ENCODE assay signal across 21 cellular contexts in genomic region chr9:134962998-134963364, GRCh38. TPM values are rescaled to one million over a fixed set of nuclear protein-coding genes. Genes with fewer than 3 reads are reported as not detected.
A peak's percentile ranks its signal among the peaks of the same experiment; 100 is the strongest.
DNase-seq lines count a peak whose midpoint lies in the region; ATAC-seq and TF ChIP-seq lines count a peak whose summit lies in the region.
"Had no signal": no experiment of that assay in that cellular context is flagged by ENCODE, and none has a peak within 500 bp of the region (broad histone marks: within the 10 kb centered on the region; RNA-seq: fewer than 3 reads in every experiment).

No MANE protein-coding gene starts in this region.

- CTCF ChIA-PET in activated CD4-positive, alpha-beta memory T cell treated with anti-CD3 and anti-CD28 coated beads, Interleukin-2, amount 10 ng/mL, durations not matched to agents 7 days and 5 days (lab: Charles Lee): no interaction called here

- H3K27ac Mint-ChIP-seq in chondrocyte (ENCODE audit: unreplicated experiment): no peak overlapping the region
- H3K27ac Mint-ChIP-seq in neural progenitor cell: no peak overlapping the region
- no peak overlapping the region for H3K27ac Mint-ChIP-seq in type B pancreatic cell
- no peak overlapping the region for H3K27ac Mint-ChIP-seq in activated CD4-positive, alpha-beta memory T cell treated with anti-CD3 and anti-CD28 coated beads, Interleukin-2, amount 10 ng/mL, durations not matched to agents 7 days and 5 days
- H3K27ac Mint-ChIP-seq: HFFc6 had no signal

- H3K27me3 ChIP-seq in neural progenitor cell: no peaks in the 10 kb centered on the region

- no peaks in the 10 kb centered on the region for H3K36me3 Mint-ChIP-seq in chondrocyte (ENCODE audit: low read depth)
- H3K36me3 Mint-ChIP-seq in neural progenitor cell: no peaks in the 10 kb centered on the region
- H3K36me3 Mint-ChIP-seq in type B pancreatic cell: no peaks in the 10 kb centered on the region
- no peaks in the 10 kb centered on the region for H3K36me3 Mint-ChIP-seq in activated CD4-positive, alpha-beta memory T cell treated with anti-CD3 and anti-CD28 coated beads, Interleukin-2, amount 10 ng/mL, durations not matched to agents 7 days and 5 days (ENCODE audit: low read depth)

- no peaks in the 10 kb centered on the region for H3K36me3 ChIP-seq in neural progenitor cell

- H3K4me3 ChIP-seq in neural progenitor cell: no peak overlapping the region
- H3K4me3 ChIP-seq: A549 had no signal

- no peak for ATAC-seq in HG02970 (IDR thresholded peaks at IDR 0.05; ENCODE audit: low FRiP score, unreplicated experiment)
- ATAC-seq: A549 had no signal

- peaks cover 8% of the 10 kb centered on the region for H3K4me1 ChIP-seq in neural progenitor cell
- H3K4me1 ChIP-seq: A549 had no signal

- H3K4me3 Mint-ChIP-seq in chondrocyte (ENCODE audit: unreplicated experiment): no peak overlapping the region
- H3K4me3 Mint-ChIP-seq in neural progenitor cell: peak overlapping the region; percentile 1
- no peak overlapping the region for H3K4me3 Mint-ChIP-seq in type B pancreatic cell
- H3K4me3 Mint-ChIP-seq in activated CD4-positive, alpha-beta memory T cell treated with anti-CD3 and anti-CD28 coated beads, Interleukin-2, amount 10 ng/mL, durations not matched to agents 7 days and 5 days: no peak overlapping the region
- H3K4me3 Mint-ChIP-seq: HFFc6 had no signal

- H4K20me1 ChIP-seq in neural progenitor cell (ENCODE audit: low read depth): no peaks in the 10 kb centered on the region

- no peak for TF ChIP-seq CTCF in chondrocyte (IDR thresholded peaks at IDR 0.05)
- TF ChIP-seq CTCF in neural progenitor cell (IDR thresholded peaks at IDR 0.05): no peak
- TF ChIP-seq CTCF in type B pancreatic cell (conservative IDR thresholded peaks at IDR 0.05): no peak

- H3K9ac ChIP-seq in neural progenitor cell: no peak overlapping the region
- H3K9ac ChIP-seq: KMS-11 had no signal

- H3K9me3 Mint-ChIP-seq in chondrocyte (ENCODE audit: low read depth): no peaks in the 10 kb centered on the region
- no peaks in the 10 kb centered on the region for H3K9me3 Mint-ChIP-seq in neural progenitor cell
- no peaks in the 10 kb centered on the region for H3K9me3 Mint-ChIP-seq in type B pancreatic cell
- H3K9me3 Mint-ChIP-seq in activated CD4-positive, alpha-beta memory T cell treated with anti-CD3 and anti-CD28 coated beads, Interleukin-2, amount 10 ng/mL, durations not matched to agents 7 days and 5 days: no peaks in the 10 kb centered on the region
- H3K9me3 Mint-ChIP-seq: HFFc6 had no signal

- H3K4me1 Mint-ChIP-seq in chondrocyte (ENCODE audit: low read depth) (peaks cover 7% of the 10 kb centered on the region), neural progenitor cell (peaks cover 17% of the 10 kb centered on the region), type B pancreatic cell (ENCODE audit: unreplicated experiment) (peaks cover 8% of the 10 kb centered on the region)
- no peaks in the 10 kb centered on the region for H3K4me1 Mint-ChIP-seq in activated CD4-positive, alpha-beta memory T cell treated with anti-CD3 and anti-CD28 coated beads, Interleukin-2, amount 10 ng/mL, durations not matched to agents 7 days and 5 days

- no peaks in the 10 kb centered on the region for H3K79me2 ChIP-seq in neural progenitor cell (ENCODE audit: low read depth)

- no peak overlapping the region for H2AFZ ChIP-seq in neural progenitor cell (replicated peaks)

- peaks cover 5% of the 10 kb centered on the region for H3F3A ChIP-seq in neural progenitor cell (ENCODE audit: low read depth)

- H3K27ac ChIP-seq in neural progenitor cell: no peak overlapping the region
- H3K27ac ChIP-seq: A549, KMS-11 had no signal

- POLR2A ChIA-PET in activated CD4-positive, alpha-beta memory T cell treated with anti-CD3 and anti-CD28 coated beads, Interleukin-2, amount 10 ng/mL, durations not matched to agents 7 days and 5 days (lab: Charles Lee): no interaction called here

- peak; percentile 52 for DNase-seq in activated effector memory CD4-positive, alpha-beta T cell treated with anti-CD3 and anti-CD28 coated beads, Interleukin-2, amount 50 U/mL, for 16 hours
- DNase-seq in activated effector memory CD4-positive, alpha-beta T cell treated with Interleukin-2 at 50 U/mL for 16 hours: no peak
- DNase-seq in chondrocyte (ENCODE audit: low spot score): peak; percentile 85
- DNase-seq in neural progenitor cell (ENCODE audit: low spot score): no peak
- peak; percentile 62 for DNase-seq in type B pancreatic cell (ENCODE audit: extremely low spot score, unreplicated experiment)
- no peak for DNase-seq in DMS79 (lab: John Stamatoyannopoulos, UW)
- DNase-seq in activated CD4-positive, alpha-beta memory T cell treated with anti-CD3 and anti-CD28 coated beads, Interleukin-2, amount 10 ng/mL, durations not matched to agents 7 days and 5 days: no peak
- DNase-seq: C1 segment of cervical spinal cord, GF-D8, HFFc6, NCI-H1048, NCI-H1436 treated with DMSO at 0.1 percent for 48 hours, NCI-H2081 treated with DMSO at 0.1 percent for 48 hours, NCI-H510A treated with DMSO at 0.1 percent for 48 hours, NCI-H82, Right ventricle myocardium superior had no signal

- no peaks in the 10 kb centered on the region for H3K9me3 ChIP-seq in neural progenitor cell (ENCODE audit: low read depth)
- H3K9me3 ChIP-seq: A549 had no signal

- H3K4me2 ChIP-seq in neural progenitor cell: no peak overlapping the region
- H3K4me2 ChIP-seq: A549, KMS-11 had no signal

- peaks cover 7% of the 10 kb centered on the region for H3K27me3 Mint-ChIP-seq in chondrocyte (ENCODE audit: low read depth)
- peaks cover 2% of the 10 kb centered on the region for H3K27me3 Mint-ChIP-seq in neural progenitor cell (ENCODE audit: insufficient read depth, low read depth)
- H3K27me3 Mint-ChIP-seq in type B pancreatic cell: peaks cover 8% of the 10 kb centered on the region
- H3K27me3 Mint-ChIP-seq in activated CD4-positive, alpha-beta memory T cell treated with anti-CD3 and anti-CD28 coated beads, Interleukin-2, amount 10 ng/mL, durations not matched to agents 7 days and 5 days: no peaks in the 10 kb centered on the region

RNA-seq across cellular contexts. Expression of gene FCN1, which starts 45.3 kb away (rescaled TPM):
- total RNA-seq in chondrocyte (not detected in 3 replicates), neural progenitor cell (ENCODE audit: low replicate concordance) (not detected in 2 replicates), type B pancreatic cell (ENCODE audit: low replicate concordance) (not detected in 2 replicates)
- not detected for total RNA-seq in activated CD4-positive, alpha-beta memory T cell treated with anti-CD3 and anti-CD28 coated beads, Interleukin-2, amount 10 ng/mL, durations not matched to agents 7 days and 5 days
- total RNA-seq: H1, HFFc6, M059J had no signal

Comparison
In these comparisons a context has a peak if more than half of its experiments do, and no peak if none do; other contexts are left out.
1. DNase-seq: peak in activated effector memory CD4-positive, alpha-beta T cell treated with anti-CD3 and anti-CD28 coated beads, Interleukin-2, amount 50 U/mL, for 16 hours (single experiment), chondrocyte (single experiment) and type B pancreatic cell (single experiment); none in activated effector memory CD4-positive, alpha-beta T cell treated with Interleukin-2 at 50 U/mL for 16 hours (single experiment), neural progenitor cell (single experiment), DMS79 (single experiment) and activated CD4-positive, alpha-beta memory T cell treated with anti-CD3 and anti-CD28 coated beads, Interleukin-2, amount 10 ng/mL, durations not matched to agents 7 days and 5 days (single experiment).